12 cellular contexts compared by ENCODE assay signal in genomic region chr12:46470039-46470627, GRCh38.
DNase-seq lines count a peak whose midpoint lies in the region; ATAC-seq and TF ChIP-seq lines count a peak whose summit lies in the region.
"Had no signal": no experiment of that assay in that cellular context is flagged by ENCODE, and none has a peak within 500 bp of the region (broad histone marks: within the 10 kb centered on the region; RNA-seq: fewer than 3 reads in every experiment).

No MANE protein-coding gene starts in this region.

- H3K79me2 ChIP-seq in SK-N-SH (ENCODE audit: insufficient read depth), result no peaks in the 10 kb centered on the region; the same call in 1 of the 2 replicates
- H3K79me2 ChIP-seq: hepatocyte had no signal

- H3K27me3 ChIP-seq in right atrium auricular region (no peaks in the 10 kb centered on the region), SK-N-SH (ENCODE audit: insufficient read depth) (no peaks in the 10 kb centered on the region)
- H3K27me3 ChIP-seq: brain microvascular endothelial cell, hepatocyte had no signal

- H3K9ac ChIP-seq in SK-N-SH, result no peak overlapping the region

- CTCF ChIA-PET in SK-N-SH (lab: Yijun Ruan, JAX), result no interaction called here

- H3F3A ChIP-seq in SK-N-SH (replicated peaks; ENCODE audit: insufficient read depth), result peaks cover 34% of the 10 kb centered on the region

- no peaks in the 10 kb centered on the region for H3K36me3 Mint-ChIP-seq in activated T-cell treated with anti-CD3 and anti-CD28 coated beads, Interleukin-2, amount 50 U/mL, for 24 hours (ENCODE audit: low read depth)

- POLR2A ChIA-PET in SK-N-SH (lab: Yijun Ruan, JAX), result no interaction called here

- H3K36me3 ChIP-seq in right atrium auricular region (no peaks in the 10 kb centered on the region), SK-N-SH (replicated peaks in 1 of 2; ENCODE audit: control insufficient read depth in 1 of 2, insufficient read depth in 2 of 2, low read length in 1 of 2) (no peaks in the 10 kb centered on the region)
- H3K36me3 ChIP-seq: brain microvascular endothelial cell had no signal

- 82% methylated on average over 6 of the region's 6 CpGs for WGBS in SK-N-SH (ENCODE audit: low lambda C conversion rate)

- TF ChIP-seq CTCF in right atrium auricular region (IDR thresholded peaks at IDR 0.05), result no peak
- TF ChIP-seq CTCF in SK-N-SH (IDR thresholded peaks at IDR 0.05), result no peak

- H3K4me2 ChIP-seq in SK-N-SH, result no peak overlapping the region
- H3K4me2 ChIP-seq: hepatocyte had no signal

- H2AFZ ChIP-seq in SK-N-SH (ENCODE audit: low read depth), result no peak overlapping the region
- H2AFZ ChIP-seq: hepatocyte had no signal

- H3K27me3 Mint-ChIP-seq in activated T-cell treated with anti-CD3 and anti-CD28 coated beads, Interleukin-2, amount 50 U/mL, for 24 hours, result no peaks in the 10 kb centered on the region

- H4K20me1 ChIP-seq in SK-N-SH (ENCODE audit: insufficient read depth), result no peaks in the 10 kb centered on the region

- peaks cover 23% of the 10 kb centered on the region for H3K4me1 Mint-ChIP-seq in activated T-cell treated with anti-CD3 and anti-CD28 coated beads, Interleukin-2, amount 50 U/mL, for 24 hours (ENCODE audit: low read depth)

- H3K27ac ChIP-seq in right atrium auricular region (peak overlapping the region; percentile 5 to 75), SK-N-SH (ENCODE audit: low read depth in 2 of 2, low read length in 1 of 2) (no peak overlapping the region)
- H3K27ac ChIP-seq: brain microvascular endothelial cell, C4-2B, hepatocyte had no signal

- H3K4me3 ChIP-seq in right atrium auricular region (no peak overlapping the region), SK-N-SH (ENCODE audit: low read depth in 2 of 2, low read length in 1 of 2) (no peak overlapping the region)
- H3K4me3 ChIP-seq: hepatocyte had no signal

- peaks cover 0 to 47% of the 10 kb centered on the region in 2 donors for H3K4me1 ChIP-seq in right atrium auricular region
- H3K4me1 ChIP-seq in SK-N-SH (ENCODE audit: control insufficient read depth in 1 of 2, insufficient read depth in 2 of 2, low read depth in 1 of 2, low read length in 1 of 2), result peaks cover 17 to 35% of the 10 kb centered on the region in 2 experiments

- H3K27ac Mint-ChIP-seq in activated T-cell treated with anti-CD3 and anti-CD28 coated beads, Interleukin-2, amount 50 U/mL, for 24 hours, result peak overlapping the region; percentile 66

- H3K9me2 ChIP-seq in SK-N-SH, result no peaks in the 10 kb centered on the region

- H3K9me3 Mint-ChIP-seq in activated T-cell treated with anti-CD3 and anti-CD28 coated beads, Interleukin-2, amount 50 U/mL, for 24 hours, result no peaks in the 10 kb centered on the region

- H3K4me3 Mint-ChIP-seq in activated T-cell treated with anti-CD3 and anti-CD28 coated beads, Interleukin-2, amount 50 U/mL, for 24 hours, result peak overlapping the region; percentile 52

- ATAC-seq in Right ventricle myocardium superior (ENCODE audit: poor library complexity), result no peak
- ATAC-seq in HG02981 (IDR thresholded peaks at IDR 0.05; ENCODE audit: unreplicated experiment), result peak; percentile 61
- ATAC-seq in stimulated activated naive CD8-positive, alpha-beta T cell treated with anti-CD3 and anti-CD28 coated beads, Interleukin-15, Interleukin-2, amounts not matched to agents 100 U/mL and 50 U/mL, for 24 hours, result peak; percentile 95
- ATAC-seq in HG02970 (IDR thresholded peaks at IDR 0.05; ENCODE audit: low FRiP score, unreplicated experiment), result no peak

- H3K9me3 ChIP-seq in right atrium auricular region (no peaks in the 10 kb centered on the region), SK-N-SH (no peaks in the 10 kb centered on the region)

- TF ChIP-seq EP300 in SK-N-SH (IDR thresholded peaks at IDR 0.05; ENCODE audit: borderline replicate concordance in 1 of 2, low read depth in 1 of 2, low read length in 1 of 2), result no peak

- TF ChIP-seq RAD21 in SK-N-SH (IDR thresholded peaks at IDR 0.05; ENCODE audit: low read length), result no peak

- no peak for DNase-seq in right atrium auricular region (ENCODE audit: low spot score)
- no peak for DNase-seq in Right ventricle myocardium superior
- DNase-seq in activated T-cell treated with anti-CD3 and anti-CD28 coated beads, Interleukin-2, amount 50 U/mL, for 24 hours, result no peak
- peak; percentile 50 for DNase-seq in stimulated activated naive CD8-positive, alpha-beta T cell treated with anti-CD3 and anti-CD28 coated beads, Interleukin-15, Interleukin-2, amounts not matched to agents 100 U/mL and 50 U/mL, for 24 hours
- no peak for DNase-seq in SK-N-SH
- DNase-seq in RPMI8226, result no peak
- DNase-seq: brain microvascular endothelial cell, NCI-H1105 treated with DMSO at 0.1 percent for 48 hours had no signal

- intact Hi-C loops in Right ventricle myocardium superior (cut with DNase I), result no loop called here

TF ChIP-seq in SK-N-SH, 30 proteins besides CTCF, POLR2A, EP300 and RAD21:
- TF ChIP-seq SIN3A (IDR thresholded peaks at IDR 0.05; ENCODE audit: borderline replicate concordance, low read depth, low read length), result no peak
- no peak for TF ChIP-seq CHD2 (IDR thresholded peaks at IDR 0.05; ENCODE audit: low read length, partially characterized antibody)
- no peak for TF ChIP-seq FOXM1 (IDR thresholded peaks at IDR 0.05; ENCODE audit: low read depth)
- TF ChIP-seq ELF1 (IDR thresholded peaks at IDR 0.05), result no peak
- TF ChIP-seq, protein P1, sequence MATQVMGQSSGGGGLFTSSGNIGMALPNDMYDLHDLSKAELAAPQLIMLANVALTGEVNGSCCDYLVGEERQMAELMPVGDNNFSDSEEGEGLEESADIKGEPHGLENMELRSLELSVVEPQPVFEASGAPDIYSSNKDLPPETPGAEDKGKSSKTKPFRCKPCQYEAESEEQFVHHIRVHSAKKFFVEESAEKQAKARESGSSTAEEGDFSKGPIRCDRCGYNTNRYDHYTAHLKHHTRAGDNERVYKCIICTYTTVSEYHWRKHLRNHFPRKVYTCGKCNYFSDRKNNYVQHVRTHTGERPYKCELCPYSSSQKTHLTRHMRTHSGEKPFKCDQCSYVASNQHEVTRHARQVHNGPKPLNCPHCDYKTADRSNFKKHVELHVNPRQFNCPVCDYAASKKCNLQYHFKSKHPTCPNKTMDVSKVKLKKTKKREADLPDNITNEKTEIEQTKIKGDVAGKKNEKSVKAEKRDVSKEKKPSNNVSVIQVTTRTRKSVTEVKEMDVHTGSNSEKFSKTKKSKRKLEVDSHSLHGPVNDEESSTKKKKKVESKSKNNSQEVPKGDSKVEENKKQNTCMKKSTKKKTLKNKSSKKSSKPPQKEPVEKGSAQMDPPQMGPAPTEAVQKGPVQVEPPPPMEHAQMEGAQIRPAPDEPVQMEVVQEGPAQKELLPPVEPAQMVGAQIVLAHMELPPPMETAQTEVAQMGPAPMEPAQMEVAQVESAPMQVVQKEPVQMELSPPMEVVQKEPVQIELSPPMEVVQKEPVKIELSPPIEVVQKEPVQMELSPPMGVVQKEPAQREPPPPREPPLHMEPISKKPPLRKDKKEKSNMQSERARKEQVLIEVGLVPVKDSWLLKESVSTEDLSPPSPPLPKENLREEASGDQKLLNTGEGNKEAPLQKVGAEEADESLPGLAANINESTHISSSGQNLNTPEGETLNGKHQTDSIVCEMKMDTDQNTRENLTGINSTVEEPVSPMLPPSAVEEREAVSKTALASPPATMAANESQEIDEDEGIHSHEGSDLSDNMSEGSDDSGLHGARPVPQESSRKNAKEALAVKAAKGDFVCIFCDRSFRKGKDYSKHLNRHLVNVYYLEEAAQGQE (IDR thresholded peaks at IDR 0.05; ENCODE audit: low read depth, low read length), result no peak
- TF ChIP-seq YY1 (IDR thresholded peaks at IDR 0.05; ENCODE audit: low read depth), result no peak
- no peak for TF ChIP-seq TEAD4 (IDR thresholded peaks at IDR 0.05; ENCODE audit: borderline replicate concordance, insufficient read depth)
- TF ChIP-seq MEF2A (IDR thresholded peaks at IDR 0.05; ENCODE audit: borderline replicate concordance, low read depth), result no peak
- TF ChIP-seq GABPA (IDR thresholded peaks at IDR 0.05; ENCODE audit: low read depth), result no peak
- no peak for TF ChIP-seq NRF1 (IDR thresholded peaks at IDR 0.05; ENCODE audit: low read depth, low read length)
- TF ChIP-seq TAF1 (IDR thresholded peaks at IDR 0.05; ENCODE audit: borderline replicate concordance, low read depth, low read length), result no peak
- TF ChIP-seq, protein P2, sequence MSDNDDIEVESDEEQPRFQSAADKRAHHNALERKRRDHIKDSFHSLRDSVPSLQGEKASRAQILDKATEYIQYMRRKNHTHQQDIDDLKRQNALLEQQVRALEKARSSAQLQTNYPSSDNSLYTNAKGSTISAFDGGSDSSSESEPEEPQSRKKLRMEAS (IDR thresholded peaks at IDR 0.05; ENCODE audit: low read depth), result no peak
- TF ChIP-seq JUND (IDR thresholded peaks at IDR 0.05), result no peak
- TF ChIP-seq RCOR1 (IDR thresholded peaks at IDR 0.05; ENCODE audit: low read length), result no peak
- TF ChIP-seq, protein P3, sequence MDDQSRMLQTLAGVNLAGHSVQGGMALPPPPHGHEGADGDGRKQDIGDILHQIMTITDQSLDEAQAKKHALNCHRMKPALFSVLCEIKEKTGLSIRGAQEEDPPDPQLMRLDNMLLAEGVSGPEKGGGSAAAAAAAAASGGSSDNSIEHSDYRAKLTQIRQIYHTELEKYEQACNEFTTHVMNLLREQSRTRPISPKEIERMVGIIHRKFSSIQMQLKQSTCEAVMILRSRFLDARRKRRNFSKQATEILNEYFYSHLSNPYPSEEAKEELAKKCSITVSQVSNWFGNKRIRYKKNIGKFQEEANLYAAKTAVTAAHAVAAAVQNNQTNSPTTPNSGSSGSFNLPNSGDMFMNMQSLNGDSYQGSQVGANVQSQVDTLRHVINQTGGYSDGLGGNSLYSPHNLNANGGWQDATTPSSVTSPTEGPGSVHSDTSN (IDR thresholded peaks at IDR 0.05), result no peak
- TF ChIP-seq MXI1 (IDR thresholded peaks at IDR 0.05; ENCODE audit: low read depth, low read length), result no peak

Comparison
In these comparisons a context has a peak if more than half of its experiments do, and no peak if none do; other contexts are left out.
1. H3K27ac ChIP-seq: peak in right atrium auricular region (2 of 2); none in SK-N-SH (0 of 2).
2. ATAC-seq: peak in HG02981 (single experiment) and stimulated activated naive CD8-positive, alpha-beta T cell treated with anti-CD3 and anti-CD28 coated beads, Interleukin-15, Interleukin-2, amounts not matched to agents 100 U/mL and 50 U/mL, for 24 hours (single experiment); none in Right ventricle myocardium superior (single experiment) and HG02970 (single experiment).